9 cellular contexts compared by ENCODE assay signal in genomic region chr1:85406887-85407593, GRCh38. TPM values are rescaled to one million over a fixed set of nuclear protein-coding genes. Genes with fewer than 3 reads are reported as not detected.
DNase-seq lines count a peak whose midpoint lies in the region; ATAC-seq, FAIRE-seq and TF ChIP-seq lines count a peak whose summit lies in the region.
"Had no signal": no experiment of that assay in that cellular context is flagged by ENCODE, and none has a peak within 500 bp of the region (broad histone marks: within the 10 kb centered on the region; RNA-seq: fewer than 3 reads in every experiment).

No MANE protein-coding gene starts in this region.

- H3K4me3 ChIP-seq in foreskin fibroblast (ENCODE audit: low read depth in 1 of 2, low read length in 2 of 2): peak overlapping the region in 1 of 2 donors; percentile 13

- in situ Hi-C loops in SK-MEL-5 (cut with HindIII; ENCODE audit: low pct_unique_long_range_greater_than_20kb, low sequenced_read_pairs): no loop called here

- DNase-seq in AG09319 (ENCODE audit: extremely low read depth, low read depth) (peak; percentile 71), SK-MEL-5 (ENCODE audit: low read depth, low spot score) (peak; percentile 57), foreskin fibroblast (peak; percentile 83 to 92), occipital lobe (lab: John Stamatoyannopoulos, UW) (peak; percentile 7), D721Med (ENCODE audit: insufficient read length, low spot score) (no peak)
- no peak for DNase-seq in stimulated activated CD4-positive, alpha-beta T cell treated with anti-CD3 and anti-CD28 coated beads, Interleukin-2, amount 100 ng/mL, for 48 hours
- DNase-seq: DMS79 had no signal

- no peak for TF ChIP-seq CTCF in AG09319 (IDR thresholded peaks at IDR 0.05; ENCODE audit: low read depth, low read length)
- no peak for TF ChIP-seq CTCF in foreskin fibroblast (IDR thresholded peaks at IDR 0.05; ENCODE audit: low read depth, low read length)
- TF ChIP-seq CTCF in D721Med (IDR thresholded peaks at IDR 0.05; ENCODE audit: insufficient read depth, missing control alignments): no peak

- no peak for FAIRE-seq in D721Med (lab: Jason Lieb, UNC)

- ATAC-seq in HG03378 (IDR thresholded peaks at IDR 0.05; ENCODE audit: unreplicated experiment) (no peak), GM18498 (IDR thresholded peaks at IDR 0.05; ENCODE audit: unreplicated experiment) (no peak)

RNA-seq across cellular contexts. Expression of gene DDAH1, which starts 57.9 kb away (rescaled TPM):
- 4.4 and 5.5 TPM in 2 replicates for total RNA-seq in SK-MEL-5 (2014; rRNA removed; shearing (Covaris generic))
- polyA plus RNA-seq in SK-MEL-5 (2015; cell fraction: cytosol; rRNA removed): 4.7 and 6.0 TPM in 2 replicates
- polyA plus RNA-seq in SK-MEL-5 (2015; cell fraction: nucleus; rRNA removed): 1.1 and 2.5 TPM in 2 replicates
- total RNA-seq in occipital lobe: 37.3 TPM

Comparison
In these comparisons a context has a peak if more than half of its experiments do, and no peak if none do; other contexts are left out.
1. DNase-seq: peak in AG09319 (single experiment), SK-MEL-5 (single experiment), foreskin fibroblast (2 of 2) and occipital lobe (single experiment); none in stimulated activated CD4-positive, alpha-beta T cell treated with anti-CD3 and anti-CD28 coated beads, Interleukin-2, amount 100 ng/mL, for 48 hours (0 of 2) and D721Med (single experiment).